ENCODE assay signal across 9 cellular contexts in genomic region chr16:67521095-67521804, GRCh38. TPM values are rescaled to one million over a fixed set of nuclear protein-coding genes. Genes with fewer than 3 reads are reported as not detected.
DNase-seq lines count a peak whose midpoint lies in the region; ATAC-seq, FAIRE-seq and TF ChIP-seq lines count a peak whose summit lies in the region.
"Had no signal": no experiment of that assay in that cellular context is flagged by ENCODE, and none has a peak within 500 bp of the region (broad histone marks: within the 10 kb centered on the region; RNA-seq: fewer than 3 reads in every experiment).

No MANE protein-coding gene starts in this region.

- ATAC-seq in GM18870 (IDR thresholded peaks at IDR 0.05; ENCODE audit: unreplicated experiment) (peak; percentile 61), HG03135 (IDR thresholded peaks at IDR 0.05; ENCODE audit: unreplicated experiment) (peak; percentile 63)

- CTCF ChIA-PET in AG04450 (lab: Charles Lee): interaction anchor here (0.5 to 8.1 kb wide), 67 partner anchors 8 to 544 kb away, joined by 3 to 181 read pairs (median 4); partner anchors contain the start of genes ACD, ATP6V0D1, C16orf86 and CARMIL2

- DNase-seq in AG04450 (ENCODE audit: low read depth, low spot score) (peak; percentile 85), NCI-H2171 treated with DMSO at 0.1 percent for 48 hours (lab: John Stamatoyannopoulos, UW) (peak; percentile 94), breast epithelium (ENCODE audit: low spot score in 2 of 2) (peak; percentile 93 to 96), iPS-NIHi11 (ENCODE audit: low spot score) (peak; percentile 94), small intestine (peak; percentile 97)

- H3K9me3 ChIP-seq in AG04450 (ENCODE audit: control insufficient read depth, insufficient read depth, low read length) (no peaks in the 10 kb centered on the region), breast epithelium (no peaks in the 10 kb centered on the region), small intestine (ENCODE audit: control insufficient read depth, low read depth) (no peaks in the 10 kb centered on the region)

- POLR2A ChIA-PET in AG04450 (lab: Yijun Ruan, JAX): interaction anchor here (0.6 to 1.5 kb wide), 10 partner anchors 9 to 298 kb away, joined by 3 to 7 read pairs (median 3); partner anchors contain the start of genes ACD, ATP6V0D1, C16orf86 and ENKD1

- H3K4me1 ChIP-seq in breast epithelium: no peaks in the 10 kb centered on the region
- peaks cover 0 to 3% of the 10 kb centered on the region in 2 donors for H3K4me1 ChIP-seq in small intestine (ENCODE audit: control insufficient read depth in 2 of 2, insufficient read depth in 1 of 2, low read depth in 1 of 2, low read length in 1 of 2)

- H3K4me3 ChIP-seq in AG04450 (ENCODE audit: low read depth, low read length) (peak overlapping the region; percentile 72), breast epithelium (peak overlapping the region; percentile 33 to 66 (median 47)), small intestine (ENCODE audit: low read depth in 1 of 2, low read length in 2 of 2) (peak overlapping the region in 1 of 2 donors; percentile 44)

- no peak for FAIRE-seq in small intestine (lab: Jason Lieb, UNC)

- intact Hi-C loops in breast epithelium (cut with DNase I; ENCODE audit: low total_unique reads): no loop called here

- no peak for TF ChIP-seq POLR2A in breast epithelium (IDR thresholded peaks at IDR 0.05)

- H3K27me3 ChIP-seq in AG04450 (ENCODE audit: control insufficient read depth, insufficient read depth, low read length): no peaks in the 10 kb centered on the region
- no peaks in the 10 kb centered on the region for H3K27me3 ChIP-seq in breast epithelium
- H3K27me3 ChIP-seq in small intestine (ENCODE audit: control insufficient read depth in 2 of 2, insufficient read depth in 2 of 2, low read length in 2 of 2): no peaks in the 10 kb centered on the region

- 0% methylated on average over 23 to 25 of the region's 25 CpGs for WGBS in small intestine, 3 donors

- TF ChIP-seq CTCF in AG04450 (IDR thresholded peaks at IDR 0.05; ENCODE audit: low read depth, low read length): peak; percentile 98
- peak; percentile 93 for TF ChIP-seq CTCF in VCaP (conservative IDR thresholded peaks at IDR 0.05)
- peak; percentile 93 to 98 (median 97) for TF ChIP-seq CTCF in breast epithelium (IDR thresholded peaks at IDR 0.05)

- no peaks in the 10 kb centered on the region for H3K36me3 ChIP-seq in breast epithelium
- no peaks in the 10 kb centered on the region for H3K36me3 ChIP-seq in small intestine (ENCODE audit: control insufficient read depth in 2 of 2, insufficient read depth in 2 of 2, low read length in 2 of 2)

- H3K27ac ChIP-seq in AG04450 (ENCODE audit: low read depth, low read length) (peak overlapping the region; percentile 99), VCaP (peak overlapping the region; percentile 69), breast epithelium (peak overlapping the region; percentile 85 to 96), small intestine (ENCODE audit: low read depth in 1 of 2, low read length in 1 of 2) (peak overlapping the region; percentile 78 to 93)

RNA-seq across cellular contexts. Expression of gene RIPOR1, which starts 7.4 kb away (rescaled TPM):
- polyA plus RNA-seq in AG04450 (2011; rRNA removed) (9.9 and 11.5 TPM in 2 replicates), small intestine (10 to 100 TPM in 2 of 3 donors, 1 to 10 TPM in 1; 2.9 to 19.1 (median 11.3) TPM)
- polyA minus RNA-seq in AG04450 (2011; rRNA and poly(A)+ RNA removed): 17.7 and 28.8 TPM in 2 replicates
- 10 to 100 TPM; 32.0 to 50.5 (median 33.4) TPM for total RNA-seq in breast epithelium

RNA-seq across cellular contexts. Expression of gene AGRP, which starts 37.9 kb away (rescaled TPM):
- polyA plus RNA-seq in AG04450 (2011; rRNA removed) (not detected in 2 replicates), small intestine (under 1 TPM in 1 of 3 donors, not detected in 2; 0.10 TPM)
- polyA minus RNA-seq in AG04450 (2011; rRNA and poly(A)+ RNA removed): not detected in 2 replicates
- not detected for total RNA-seq in breast epithelium
- total RNA-seq: T-helper 1 cell treated with Interleukin-12 subunit alpha and Interleukin-12 subunit beta and Interleukin-4 antibody, amounts not matched to agents 30 ng/mL and 1 ng/mL, for 36 hours had no signal

RNA-seq across cellular contexts. Expression of gene ATP6V0D1, which starts 40.3 kb away (rescaled TPM):
- 101 and 121 TPM in 2 replicates for polyA plus RNA-seq in AG04450 (2011; rRNA removed)
- 164 and 206 TPM in 2 replicates for polyA minus RNA-seq in AG04450 (2011; rRNA and poly(A)+ RNA removed)
- 100 to 1,000 TPM; 101 to 122 (median 104) TPM for total RNA-seq in breast epithelium
- 100 to 1,000 TPM; 120 to 158 (median 154) TPM for polyA plus RNA-seq in small intestine

RNA-seq across cellular contexts. Expression of gene CTCF, which starts 41.1 kb away (rescaled TPM):
- polyA plus RNA-seq in AG04450 (2011; rRNA removed) (21.0 and 24.4 TPM in 2 replicates), small intestine (10 to 100 TPM; 23.5 to 24.6 (median 23.7) TPM)
- 24.5 and 27.5 TPM in 2 replicates for polyA minus RNA-seq in AG04450 (2011; rRNA and poly(A)+ RNA removed)
- total RNA-seq in breast epithelium: 10 to 100 TPM; 27.8 to 51.7 (median 38.0) TPM
